In the genomic region with DNA sequence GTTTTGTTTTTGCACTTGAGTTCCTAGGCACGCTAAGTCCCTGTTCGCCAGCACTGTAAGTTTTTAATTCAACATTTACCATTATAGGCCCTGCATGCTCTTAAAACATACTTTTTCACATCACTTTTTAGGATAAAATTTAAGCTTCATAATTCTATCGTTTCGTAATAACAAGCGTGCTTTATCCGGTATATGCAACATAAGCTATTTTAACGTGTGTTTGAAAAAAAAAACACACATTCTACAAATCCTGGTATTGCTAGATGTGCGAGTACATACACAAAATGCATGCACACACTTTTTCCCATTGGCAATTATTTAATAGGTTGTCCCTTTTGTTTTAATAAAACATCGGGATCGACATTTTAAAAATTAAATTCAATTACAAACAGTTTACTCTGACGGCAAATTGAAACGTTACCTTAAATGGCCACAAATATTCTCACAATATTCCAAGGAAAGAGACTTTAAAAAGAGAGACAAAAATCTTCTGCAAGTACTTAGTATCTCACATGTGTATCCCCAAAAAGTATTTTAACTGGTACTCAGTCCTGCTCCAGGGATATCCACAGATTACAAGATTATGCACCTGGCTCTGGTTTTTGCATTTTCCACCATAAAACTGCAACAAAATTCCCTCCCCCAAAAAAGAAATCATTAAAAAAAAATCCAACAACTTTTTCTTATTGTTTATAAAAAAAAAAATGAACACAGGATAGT, we compare ENCODE assay signal across 8 cellular contexts. TPM values are rescaled to one million over a fixed set of nuclear protein-coding genes. Genes with fewer than 3 reads are reported as not detected.
DNase-seq lines count a peak whose midpoint lies in the region; ATAC-seq and TF ChIP-seq lines count a peak whose summit lies in the region.

No MANE protein-coding gene starts in this region.

- no peaks in the 10 kb centered on the region for H3K4me1 ChIP-seq in colonic mucosa

- H3K27me3 ChIP-seq in colonic mucosa = peaks cover 5% of the 10 kb centered on the region

- TF ChIP-seq CTCF in colonic mucosa (IDR thresholded peaks at IDR 0.05) = no peak

- no peaks in the 10 kb centered on the region for H3K9me3 ChIP-seq in colonic mucosa

- DNase-seq in DMS 273 (lab: John Stamatoyannopoulos, UW; ENCODE audit: unreplicated experiment) = peak; percentile 58
- no peak for DNase-seq in DMS 273 treated with DMSO at 0.1 percent for 48 hours (lab: John Stamatoyannopoulos, UW)
- peak; percentile 44 to 67 for DNase-seq in NCI-H526 (lab: John Stamatoyannopoulos, UW)
- no peak for DNase-seq in colonic mucosa
- peak; percentile 57 for DNase-seq in midbrain (lab: John Stamatoyannopoulos, UW)
- DNase-seq in GM19238 (ENCODE audit: insufficient read length, low spot score) = no peak

- no peaks in the 10 kb centered on the region for H3K36me3 ChIP-seq in colonic mucosa

- peak overlapping the region; percentile 44 for H3K27ac ChIP-seq in colonic mucosa

- no peak for ATAC-seq in HG03175 (IDR thresholded peaks at IDR 0.05; ENCODE audit: unreplicated experiment)
- no peak for ATAC-seq in GM19023 (IDR thresholded peaks at IDR 0.05; ENCODE audit: unreplicated experiment)

- H3K4me3 ChIP-seq in colonic mucosa = peak overlapping the region; percentile 31

- intact Hi-C loops in colonic mucosa (cut with DNase I) = loop anchor here (10.0 kb wide), 1 partner anchor 184 kb away; no protein-coding TSS in a partner anchor

- H3K9ac ChIP-seq in colonic mucosa (ENCODE audit: low read depth in 2 of 2, low read length in 2 of 2) = peak overlapping the region; percentile 22 to 24

RNA-seq across cellular contexts. Expression of a gene that starts 1.0 kb away (rescaled TPM):
- total RNA-seq in colonic mucosa = 10 to 100 TPM in 1 of 2 donors, 1 to 10 TPM in 1; 9.8 to 29.0 TPM

Comparison
In these comparisons a context has a peak if more than half of its experiments do, and no peak if none do; other contexts are left out.
1. DNase-seq: peak in DMS 273 (single experiment), NCI-H526 (2 of 2) and midbrain (single experiment); none in DMS 273 treated with DMSO at 0.1 percent for 48 hours (single experiment), colonic mucosa (single experiment) and GM19238 (single experiment).